ENCODE assay signal across 9 cellular contexts in genomic region chr1:11761988-11762406, GRCh38. TPM values are rescaled to one million over a fixed set of nuclear protein-coding genes. Genes with fewer than 3 reads are reported as not detected.
DNase-seq lines count a peak whose midpoint lies in the region; ATAC-seq, FAIRE-seq and TF ChIP-seq lines count a peak whose summit lies in the region.
"Had no signal": no experiment of that assay in that cellular context is flagged by ENCODE, and none has a peak within 500 bp of the region (broad histone marks: within the 10 kb centered on the region; RNA-seq: fewer than 3 reads in every experiment).

A gene with protein sequence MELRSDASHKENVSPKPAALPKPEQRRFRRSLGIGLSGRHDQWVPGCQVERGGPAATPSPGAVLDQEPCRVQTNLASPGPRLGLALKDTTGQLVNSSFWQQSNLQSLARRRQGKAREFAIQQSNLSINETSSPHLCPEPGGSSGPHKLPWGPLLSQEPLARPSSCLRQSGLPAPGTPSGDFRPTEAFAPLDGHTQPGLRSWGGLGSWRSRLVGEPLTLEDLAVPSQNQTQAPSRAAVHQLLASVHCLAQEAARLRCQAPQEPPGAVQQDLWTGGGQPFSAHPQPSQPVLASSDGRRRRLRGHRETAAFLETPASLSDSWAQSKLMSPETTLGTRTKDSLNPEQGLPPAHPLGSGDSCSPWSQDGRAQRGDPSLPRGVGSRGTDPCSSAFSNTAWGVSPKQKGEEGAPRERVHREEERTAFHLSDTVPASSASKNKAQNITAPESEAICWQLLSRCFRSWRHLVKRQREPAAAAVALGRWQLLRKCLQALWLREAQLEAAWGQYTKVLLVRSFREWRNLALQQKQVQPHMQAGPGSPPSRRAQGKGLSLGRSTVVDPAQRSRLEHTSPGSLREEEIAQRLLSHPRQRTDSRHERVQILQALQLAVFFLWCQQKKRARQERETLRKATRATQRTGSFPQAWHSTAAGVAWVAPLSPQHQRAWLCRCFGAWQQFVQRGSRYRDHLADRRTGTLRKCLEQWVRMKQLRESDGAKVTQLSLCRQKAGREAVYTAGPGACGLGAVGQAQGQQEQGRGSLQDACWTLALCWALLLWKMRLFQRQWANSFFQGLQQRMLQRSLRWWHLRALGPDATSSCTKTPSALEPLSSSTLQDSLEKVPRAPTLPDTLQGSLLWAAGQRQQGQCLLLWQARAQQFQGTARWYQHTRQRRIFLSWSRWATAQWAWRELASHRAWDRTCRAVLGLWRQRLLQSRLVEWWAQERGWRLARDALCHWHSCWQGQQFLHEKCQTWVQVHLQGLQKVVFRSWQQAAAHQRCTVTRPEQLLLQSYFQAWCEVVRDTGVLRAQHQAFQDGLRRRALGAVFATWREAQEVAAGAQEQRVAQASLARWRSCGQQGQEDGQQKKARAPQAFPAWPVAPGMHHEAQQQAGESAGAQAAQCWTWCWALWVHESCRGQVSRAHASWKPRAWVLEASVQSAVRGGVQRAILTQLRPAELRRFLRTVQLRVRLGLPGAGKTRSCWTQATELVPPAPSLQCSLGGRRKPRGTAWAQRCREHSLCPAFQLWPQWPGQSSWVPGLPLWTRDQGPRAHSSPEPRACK (N-terminal part only) (plus strand): TSS chr1:11762193. CDS start chr1:11764401, 2,208 bp downstream.

- peak within 1 kb of the TSS; percentile 12; the same call in 1 of the 2 replicates for H3K4me2 ChIP-seq in HepG2 (ENCODE audit: low read depth, low read length)

- H3K27ac Mint-ChIP-seq in MCF 10A (ENCODE audit: low read depth, unreplicated experiment) = peak within 1 kb of the TSS; percentile 55
- H3K27ac Mint-ChIP-seq in activated T-cell treated with anti-CD3 and anti-CD28 coated beads, Interleukin-2, amount 50 U/mL, for 72 hours = no peak within 1 kb of the TSS

- peak; percentile 47 to 60 for ATAC-seq in activated T-cell treated with anti-CD3 and anti-CD28 coated beads, Interleukin-2, amount 50 U/mL, for 72 hours (replicated peaks in 1 of 2)
- ATAC-seq in HepG2 = peak; percentile 39; the same call in 2 of the 3 replicates

- intact Hi-C loops in MCF 10A (cut with micrococcal nuclease) = no loop called here
- intact Hi-C loops in breast epithelium (cut with DNase I; ENCODE audit: low total_unique reads) = no loop called here
- intact Hi-C loops in HepG2 (cut with micrococcal nuclease; ENCODE audit: unreplicated experiment) = no loop called here
- intact Hi-C loops in thyroid gland (cut with DNase I) = no loop called here
- intact Hi-C loops in spleen (cut with DNase I; ENCODE audit: low total_unique reads) = no loop called here

- H3K9me3 ChIP-seq in breast epithelium = no peaks in the 10 kb centered on the region
- no peaks in the 10 kb centered on the region for H3K9me3 ChIP-seq in HepG2 (ENCODE audit: low read length)
- H3K9me3 ChIP-seq in thyroid gland = no peaks in the 10 kb centered on the region
- H3K9me3 ChIP-seq in spleen = no peaks in the 10 kb centered on the region

- no peak within 1 kb of the TSS for H3K9ac ChIP-seq in HepG2 (ENCODE audit: insufficient read depth, low read depth, low read length)

- no peaks in the 10 kb centered on the region for H3K36me3 ChIP-seq in breast epithelium
- H3K36me3 ChIP-seq in HepG2 (replicated peaks in 1 of 2; ENCODE audit: control insufficient read depth in 1 of 2, insufficient read depth in 2 of 2, low read length in 2 of 2) = no peaks in the 10 kb centered on the region
- no peaks in the 10 kb centered on the region for H3K36me3 ChIP-seq in thyroid gland
- no peaks in the 10 kb centered on the region for H3K36me3 ChIP-seq in spleen

- no peak within 1 kb of the TSS for H3K4me3 Mint-ChIP-seq in MCF 10A (ENCODE audit: unreplicated experiment)
- peak within 1 kb of the TSS in 1 of 2 donors; percentile 15 for H3K4me3 Mint-ChIP-seq in activated T-cell treated with anti-CD3 and anti-CD28 coated beads, Interleukin-2, amount 50 U/mL, for 72 hours

- DNase-seq in MCF 10A (ENCODE audit: unreplicated experiment) = no peak
- DNase-seq in breast epithelium (ENCODE audit: low spot score in 2 of 2) = no peak
- DNase-seq in activated T-cell treated with anti-CD3 and anti-CD28 coated beads, Interleukin-2, amount 50 U/mL, for 72 hours = peak; percentile 36 to 40
- no peak for DNase-seq in HepG2 (ENCODE audit: low spot score)
- peak; percentile 12 to 18 for DNase-seq in thyroid gland
- DNase-seq in spleen = no peak
- no peak for DNase-seq in SHP77 (lab: John Stamatoyannopoulos, UW)
- DNase-seq in pons (ENCODE audit: low spot score) = no peak
- DNase-seq: NCI-H226 had no signal

- no peaks in the 10 kb centered on the region for H4K20me1 ChIP-seq in HepG2 (ENCODE audit: insufficient read depth, low read length)

- POLR2A ChIA-PET in MCF 10A (lab: Yijun Ruan, JAX) = no interaction called here
- POLR2A ChIA-PET in HepG2 (lab: Yijun Ruan, JAX) = interaction anchor here (1.3 kb wide), 1 partner anchor 9 kb away, joined by 3 read pairs; no protein-coding TSS in a partner anchor

- H3K27ac ChIP-seq in breast epithelium = no peak within 1 kb of the TSS
- H3K27ac ChIP-seq in HepG2 (ENCODE audit: extremely low read length, insufficient read depth, low read length) = no peak within 1 kb of the TSS
- H3K27ac ChIP-seq in thyroid gland = no peak within 1 kb of the TSS
- no peak within 1 kb of the TSS for H3K27ac ChIP-seq in spleen

- peaks cover 0 to 9% of the 10 kb centered on the region in 2 donors for H3K27me3 ChIP-seq in breast epithelium
- peaks cover 12 to 41% of the 10 kb centered on the region in 2 experiments; a peak in 4 of 5 replicates for H3K27me3 ChIP-seq in HepG2 (ENCODE audit: control insufficient read depth in 1 of 2, insufficient read depth in 2 of 2, low read length in 2 of 2)
- no peaks in the 10 kb centered on the region for H3K27me3 ChIP-seq in thyroid gland
- peaks cover 0 to 36% (median 17%) of the 10 kb centered on the region in 7 donors for H3K27me3 ChIP-seq in spleen (replicated peaks in 1 of 7)

- no peak within 1 kb of the TSS for H3K4me3 ChIP-seq in breast epithelium
- H3K4me3 ChIP-seq in HepG2 (replicated peaks in 1 of 3; ENCODE audit: insufficient read depth in 1 of 3, low read depth in 2 of 3, low read length in 3 of 3) = peak within 1 kb of the TSS in 1 of 3 experiments; percentile 11; a peak in 1 of 6 replicates
- H3K4me3 ChIP-seq in thyroid gland (replicated peaks in 1 of 3) = no peak within 1 kb of the TSS
- peak within 1 kb of the TSS in 1 of 8 donors; percentile 49 for H3K4me3 ChIP-seq in spleen

- no peak within 1 kb of the TSS for H2AFZ ChIP-seq in HepG2 (ENCODE audit: low read length)

- TF ChIP-seq POLR2A in breast epithelium (IDR thresholded peaks at IDR 0.05) = no peak
- no peak for TF ChIP-seq POLR2A in HepG2 (IDR thresholded peaks at IDR 0.05; ENCODE audit: insufficient read depth in 1 of 2, low read depth in 2 of 2, low read length in 2 of 2)
- no peak for TF ChIP-seq POLR2A in thyroid gland (IDR thresholded peaks at IDR 0.05)
- no peak for TF ChIP-seq POLR2A in spleen (IDR thresholded peaks at IDR 0.05)

- WGBS in HepG2 (ENCODE audit: low lambda C conversion rate) = 22% methylated on average over 5 of the region's 29 CpGs
- WGBS in thyroid gland, 2 donors = 10 to 23% methylated on average over 3 to 7 of the region's 29 CpGs
- 4 to 20% (median 7%) methylated on average over 7 to 29 of the region's 29 CpGs for WGBS in spleen, 5 donors

- FAIRE-seq in HepG2 (lab: Jason Lieb, UNC) = no peak

- BruUV-seq in MCF 10A (replicated peaks; lab: Mats Ljungman, UMichigan) = no TSS peak
- no TSS peak for BruUV-seq in HepG2 (replicated peaks; lab: Mats Ljungman, UMichigan)

- TF ChIP-seq CTCF in MCF 10A (IDR thresholded peaks at IDR 0.05; ENCODE audit: unreplicated experiment) = no peak
- TF ChIP-seq CTCF in breast epithelium (IDR thresholded peaks at IDR 0.05) = no peak
- no peak for TF ChIP-seq CTCF in HepG2 (CRISPR knock-in tag; IDR thresholded peaks at IDR 0.05)
- no peak for TF ChIP-seq CTCF in thyroid gland (IDR thresholded peaks at IDR 0.05)
- TF ChIP-seq CTCF in spleen (IDR thresholded peaks at IDR 0.05 in 8 of 11, conservative IDR thresholded peaks at IDR 0.05 in 3 of 11) = no peak

- TF ChIP-seq EP300 in HepG2 (IDR thresholded peaks at IDR 0.05; ENCODE audit: low read depth in 2 of 2, low read length in 2 of 2) (no peak), HepG2 (CRISPR knock-in tag; IDR thresholded peaks at IDR 0.05; ENCODE audit: borderline replicate concordance) (no peak)

- TF ChIP-seq RAD21 in HepG2 (CRISPR knock-in tag; IDR thresholded peaks at IDR 0.05) = no peak

- H3K9me3 Mint-ChIP-seq in MCF 10A (ENCODE audit: unreplicated experiment) = no peaks in the 10 kb centered on the region
- no peaks in the 10 kb centered on the region for H3K9me3 Mint-ChIP-seq in activated T-cell treated with anti-CD3 and anti-CD28 coated beads, Interleukin-2, amount 50 U/mL, for 72 hours

- H3K36me3 Mint-ChIP-seq in MCF 10A (ENCODE audit: insufficient read depth, unreplicated experiment) = no peaks in the 10 kb centered on the region
- H3K36me3 Mint-ChIP-seq in activated T-cell treated with anti-CD3 and anti-CD28 coated beads, Interleukin-2, amount 50 U/mL, for 72 hours (ENCODE audit: insufficient read depth in 2 of 2) = no peaks in the 10 kb centered on the region

- no peaks in the 10 kb centered on the region for H3K4me1 Mint-ChIP-seq in MCF 10A (ENCODE audit: insufficient read depth, unreplicated experiment)
- peaks cover 12% of the 10 kb centered on the region for H3K4me1 Mint-ChIP-seq in activated T-cell treated with anti-CD3 and anti-CD28 coated beads, Interleukin-2, amount 50 U/mL, for 72 hours (ENCODE audit: low read depth)

- in situ Hi-C loops in HepG2 (cut with HindIII; ENCODE audit: extremely low pct_ligation_motif_present, low pct_unique_long_range_greater_than_20kb) = no loop called here

- H3K4me1 ChIP-seq in breast epithelium (no peaks in the 10 kb centered on the region), HepG2 (ENCODE audit: insufficient read depth, low read length) (0 out of 2 replicates have a peak, but pooled peaks cover 6% of the 10 kb centered on the region), thyroid gland (peaks cover 0 to 5% of the 10 kb centered on the region in 2 donors), spleen (peaks cover 0 to 11% (median 9%) of the 10 kb centered on the region in 6 donors)

- H3K79me2 ChIP-seq in HepG2 (ENCODE audit: insufficient read depth, low read length) = no peaks in the 10 kb centered on the region

- peaks cover 13% of the 10 kb centered on the region for H3K27me3 Mint-ChIP-seq in MCF 10A (ENCODE audit: insufficient read depth, unreplicated experiment)
- H3K27me3 Mint-ChIP-seq in activated T-cell treated with anti-CD3 and anti-CD28 coated beads, Interleukin-2, amount 50 U/mL, for 72 hours (ENCODE audit: low read depth) = peaks cover 27% of the 10 kb centered on the region

- CTCF ChIA-PET in MCF 10A (lab: Yijun Ruan, JAX) (no interaction called here), HepG2 (lab: Yijun Ruan, JAX; ENCODE audit: low intra/inter-chr PET ratio, low total read pairs) (interaction anchor here (1.4 kb wide), 1 partner anchor 23 kb away, joined by 4 read pairs; no protein-coding TSS in a partner anchor)

RNA-seq across cellular contexts. Expression of the gene that starts here (rescaled TPM):
- total RNA-seq in MCF 10A (2022) (not detected in 2 replicates), breast epithelium (1 to 10 TPM in 1 of 3 donors, not detected in 2; 1.3 TPM), HepG2 (2016; rRNA removed; fragmentation: Illumina TruSeq; extraction: Trizol) (not detected in 2 replicates), thyroid gland (1 to 10 TPM in 1 of 4 donors, under 1 TPM in 1, not detected in 2; 0.22 to 6.3 TPM), spleen (1 to 10 TPM in 1 of 7 donors, under 1 TPM in 5, not detected in 1; 0.74 to 4.8 (median 0.86) TPM)
- total RNA-seq in activated T-cell treated with anti-CD3 and anti-CD28 coated beads, Interleukin-2, amount 50 U/mL, for 72 hours = under 1 TPM in 1 of 2 donors, not detected in 1; 0.41 TPM
- total RNA-seq in HepG2 (2016; cell fraction: cytosol; rRNA removed; fragmentation: Illumina TruSeq; extraction: Trizol; ENCODE audit: low read depth) = not detected in 2 replicates
- not detected in 2 replicates for total RNA-seq in HepG2 (2016; cell fraction: insoluble cytoplasmic fraction; rRNA removed; fragmentation: Illumina TruSeq; extraction: Trizol)
- total RNA-seq in HepG2 (2016; cell fraction: membrane; rRNA removed; fragmentation: Illumina TruSeq; extraction: Trizol) = not detected in 2 replicates
- not detected in 2 replicates for total RNA-seq in HepG2 (2016; cell fraction: nucleus; rRNA removed; fragmentation: Illumina TruSeq; extraction: Trizol)
- polyA plus RNA-seq in HepG2 (2011; rRNA removed) (not detected in 2 replicates), spleen (1 to 10 TPM in 2 of 3 donors, under 1 TPM in 1; 0.96 to 1.7 (median 1.7) TPM)
- not detected in 2 replicates for polyA plus RNA-seq in HepG2 (2011; cell fraction: cytosol; rRNA removed)
- 0.19 TPM in 1 of 2 replicates, not detected in the other for polyA plus RNA-seq in HepG2 (2011; cell fraction: nucleus; rRNA removed)
- polyA plus RNA-seq in HepG2 (2012) = 0.72 TPM in 1 of 2 replicates, not detected in the other
- polyA plus RNA-seq in HepG2 (2016; cell fraction: cytosol; fragmentation: Illumina TruSeq; extraction: Trizol; ENCODE audit: low read depth) = not detected in 2 replicates
- not detected in 2 replicates for polyA plus RNA-seq in HepG2 (2016; cell fraction: insoluble cytoplasmic fraction; fragmentation: Illumina TruSeq; extraction: Trizol; ENCODE audit: low read depth)
- not detected in 2 replicates for polyA plus RNA-seq in HepG2 (2016; cell fraction: membrane; fragmentation: Illumina TruSeq; extraction: Trizol; ENCODE audit: low read depth)
- not detected in 2 replicates for polyA plus RNA-seq in HepG2 (2016; cell fraction: nucleus; fragmentation: Illumina TruSeq; extraction: Trizol; ENCODE audit: insufficient read depth, low read depth)
- polyA minus RNA-seq in HepG2 (2011; rRNA and poly(A)+ RNA removed; ENCODE audit: low replicate concordance) = not detected in 2 replicates
- not detected in 2 replicates for polyA minus RNA-seq in HepG2 (2011; cell fraction: cytosol; rRNA and poly(A)+ RNA removed)
- polyA minus RNA-seq in HepG2 (2011; cell fraction: nucleus; rRNA and poly(A)+ RNA removed) = not detected in 2 replicates

Comparison
In these comparisons a context has a peak if more than half of its experiments do, and no peak if none do; other contexts are left out.
1. Peak in DNase-seq and ATAC-seq in activated T-cell treated with anti-CD3 and anti-CD28 coated beads, Interleukin-2, amount 50 U/mL, for 72 hours; RNA of the gene not detected or under 1 TPM.
2. Peak in ATAC-seq and H3K4me2 ChIP-seq in HepG2; RNA of the gene not detected or under 1 TPM.
3. DNase-seq: peak in thyroid gland (2 of 2); none in MCF 10A (single experiment), breast epithelium (0 of 2), HepG2 (single experiment), spleen (single experiment), SHP77 (0 of 2) and pons (single experiment).